In genomic region chr15:74402873-74403589, GRCh38 we compare ENCODE assay signal across 9 cellular contexts.
A peak's percentile ranks its signal among the peaks of the same experiment; 100 is the strongest.
DNase-seq lines count a peak whose midpoint lies in the region; ATAC-seq and TF ChIP-seq lines count a peak whose summit lies in the region.
"Had no signal": no experiment of that assay in that cellular context is flagged by ENCODE, and none has a peak within 500 bp of the region (broad histone marks: within the 10 kb centered on the region; RNA-seq: fewer than 3 reads in every experiment).

No MANE protein-coding gene starts in this region.

- no peaks in the 10 kb centered on the region for H3K9me3 Mint-ChIP-seq in stimulated activated naive CD8-positive, alpha-beta T cell treated with anti-CD3 and anti-CD28 coated beads, Interleukin-15, amount 100 ng/mL, for 72 hours

- peak overlapping the region; percentile 81 to 90 for H3K27ac Mint-ChIP-seq in stimulated activated naive CD8-positive, alpha-beta T cell treated with anti-CD3 and anti-CD28 coated beads, Interleukin-15, amount 100 ng/mL, for 72 hours

- intact Hi-C loops in posterior cingulate gyrus (cut with DNase I) = no loop called here

- H3K4me3 Mint-ChIP-seq in stimulated activated naive CD8-positive, alpha-beta T cell treated with anti-CD3 and anti-CD28 coated beads, Interleukin-15, amount 100 ng/mL, for 72 hours = peak overlapping the region; percentile 24 to 51

- H3K27me3 Mint-ChIP-seq in stimulated activated naive CD8-positive, alpha-beta T cell treated with anti-CD3 and anti-CD28 coated beads, Interleukin-15, amount 100 ng/mL, for 72 hours = no peaks in the 10 kb centered on the region

- peaks cover 93% of the 10 kb centered on the region for H3K4me1 Mint-ChIP-seq in stimulated activated naive CD8-positive, alpha-beta T cell treated with anti-CD3 and anti-CD28 coated beads, Interleukin-15, amount 100 ng/mL, for 72 hours

- DNase-seq in activated CD4-positive, alpha-beta T cell treated with anti-CD3 and anti-CD28 coated beads, Interleukin-2, amount 50 U/mL, for 1 hour = peak; percentile 36
- peak; percentile 66 for DNase-seq in left kidney (ENCODE audit: low read depth, low spot score)
- DNase-seq in stimulated activated naive CD8-positive, alpha-beta T cell treated with anti-CD3 and anti-CD28 coated beads, Interleukin-15, amount 100 ng/mL, for 72 hours = peak; percentile 61 to 91
- no peak for DNase-seq in inferior parietal cortex (ENCODE audit: extremely low spot score)
- no peak for DNase-seq in posterior cingulate gyrus

- peak; percentile 48 for TF ChIP-seq POLR2A in GM15510 (IDR thresholded peaks at IDR 0.05; ENCODE audit: borderline replicate concordance, extremely low read depth, insufficient read length)

- ATAC-seq in HG03135 (IDR thresholded peaks at IDR 0.05; ENCODE audit: unreplicated experiment) = peak; percentile 32
- peak; percentile 85 for ATAC-seq in stimulated activated naive CD8-positive, alpha-beta T cell treated with anti-CD3 and anti-CD28 coated beads, Interleukin-15, amount 100 ng/mL, for 72 hours
- no peak for ATAC-seq in HG03520 (IDR thresholded peaks at IDR 0.05; ENCODE audit: unreplicated experiment)
- ATAC-seq: HCT116 had no signal

Comparison
In these comparisons a context has a peak if more than half of its experiments do, and no peak if none do; other contexts are left out.
1. DNase-seq: peak in activated CD4-positive, alpha-beta T cell treated with anti-CD3 and anti-CD28 coated beads, Interleukin-2, amount 50 U/mL, for 1 hour (single experiment), left kidney (single experiment) and stimulated activated naive CD8-positive, alpha-beta T cell treated with anti-CD3 and anti-CD28 coated beads, Interleukin-15, amount 100 ng/mL, for 72 hours (2 of 2); none in inferior parietal cortex (single experiment) and posterior cingulate gyrus (0 of 10).